ENCODE assay signal across 9 cellular contexts in the genomic region with DNA sequence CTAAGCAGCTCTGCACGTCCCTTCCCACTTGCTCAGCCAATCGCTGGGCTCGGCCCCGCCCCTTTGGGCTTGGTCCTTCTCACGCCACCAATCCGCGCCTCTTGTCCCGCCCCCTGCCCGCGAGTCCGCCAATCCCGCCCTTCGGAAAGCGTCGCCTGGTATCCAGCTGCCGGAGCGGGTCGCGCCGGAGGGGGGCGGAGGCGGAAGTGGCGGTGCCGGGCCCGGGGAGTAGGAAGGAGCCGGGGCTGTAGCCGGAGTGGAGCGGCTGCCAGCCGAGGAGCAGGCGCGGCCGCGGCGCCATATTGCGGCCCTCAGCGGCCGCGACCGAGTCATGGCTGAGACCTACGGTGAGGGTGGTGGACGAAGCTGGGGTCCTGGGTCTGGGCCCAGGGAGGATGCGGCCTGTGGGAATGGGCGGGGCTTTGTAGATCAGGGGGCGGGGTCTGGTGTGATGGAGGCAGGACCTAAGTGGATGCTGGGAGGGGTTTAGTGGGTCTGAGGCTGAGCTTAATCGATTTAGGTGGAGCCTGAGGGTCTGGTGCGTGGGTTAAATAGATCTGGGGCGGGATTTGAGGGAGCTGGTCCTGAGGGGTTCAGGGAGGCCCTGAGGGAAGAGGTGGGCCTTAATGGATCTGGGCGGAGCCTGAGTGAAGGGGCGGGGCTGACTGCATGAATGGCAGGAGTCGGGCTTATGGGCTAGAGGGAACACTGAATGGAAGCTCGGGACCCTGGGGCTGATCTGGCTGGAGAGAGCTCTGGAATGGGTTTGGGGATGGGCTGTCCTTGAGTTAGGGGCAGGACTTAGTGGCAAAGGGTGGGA. TPM values are rescaled to one million over a fixed set of nuclear protein-coding genes. Genes with fewer than 3 reads are reported as not detected.
DNase-seq lines count a peak whose midpoint lies in the region; ATAC-seq, FAIRE-seq and TF ChIP-seq lines count a peak whose summit lies in the region.
"Had no signal": no experiment of that assay in that cellular context is flagged by ENCODE, and none has a peak within 500 bp of the region (broad histone marks: within the 10 kb centered on the region; RNA-seq: fewer than 3 reads in every experiment).

Gene RAB4B (plus strand): TSS at position 203 of the 820 bp plus-strand sequence. CDS start 129 bp downstream, at position 332.

- peak within 1 kb of the TSS; percentile 97 to 99 for H3K27ac ChIP-seq in kidney (ENCODE audit: low read depth in 2 of 2, low read length in 2 of 2)

- TF ChIP-seq POLR2A in GM19099 (IDR thresholded peaks at IDR 0.05; ENCODE audit: extremely low read depth, insufficient read length, low read depth), result peak; percentile 68

- peak within 1 kb of the TSS; percentile 68 to 100 for H3K9ac ChIP-seq in kidney (ENCODE audit: low read length in 2 of 2)

- peaks cover 10% of the 10 kb centered on the region in 2 donors for H3K4me1 ChIP-seq in kidney (ENCODE audit: control insufficient read depth in 1 of 2, insufficient read depth in 1 of 2, low read depth in 1 of 2, low read length in 2 of 2)

- H3K4me3 ChIP-seq in kidney (ENCODE audit: low read length in 2 of 2), result peak within 1 kb of the TSS; percentile 98 to 99

- DNase-seq in AG20443 (ENCODE audit: low spot score), result peak; percentile 98
- peak; percentile 99 for DNase-seq in NCI-H510A (lab: John Stamatoyannopoulos, UW)
- peak; percentile 100 for DNase-seq in activated CD4-positive, alpha-beta T cell treated with anti-CD3 and anti-CD28 coated beads for 1 hour
- DNase-seq in cerebellum (ENCODE audit: low spot score), result peak; percentile 99
- DNase-seq in kidney, result peak; percentile 100
- DNase-seq in stimulated activated CD4-positive, alpha-beta T cell treated with anti-CD3 and anti-CD28 coated beads, Interleukin-15, amount 100 ng/mL, for 24 hours, result peak; percentile 100

- H3K36me3 ChIP-seq in kidney (ENCODE audit: control insufficient read depth in 1 of 2, insufficient read depth in 2 of 2, low read length in 2 of 2), result no peaks in the 10 kb centered on the region

- intact Hi-C loops in kidney (cut with DNase I), result no loop called here

- no peaks in the 10 kb centered on the region for H3K9me3 ChIP-seq in kidney (ENCODE audit: control insufficient read depth in 1 of 2, low read length in 2 of 2)

- peak; percentile 94 for FAIRE-seq in kidney (lab: Jason Lieb, UNC)
- FAIRE-seq: islet of Langerhans had no signal

- peak; percentile 9 for TF ChIP-seq CTCF in kidney (IDR thresholded peaks at IDR 0.05; ENCODE audit: borderline replicate concordance, extremely low read depth, insufficient read depth)

- ATAC-seq in HG03432 (IDR thresholded peaks at IDR 0.05; ENCODE audit: unreplicated experiment), result peak; percentile 65

RNA-seq across cellular contexts. Expression of gene RAB4B, which starts in this region (rescaled TPM):
- total RNA-seq in cerebellum (4.5 TPM), kidney (42.1 TPM)
- polyA plus RNA-seq in kidney (ENCODE audit: insufficient read depth, low read depth, low replicate concordance), result 61.7 TPM

Comparison
In these comparisons a context has a peak if more than half of its experiments do, and no peak if none do; other contexts are left out.
1. Peak in every context shown above with its lines: DNase-seq, ATAC-seq, H3K4me3 ChIP-seq and H3K27ac ChIP-seq.